ENCODE assay signal across 1 cellular context in the genomic region with DNA sequence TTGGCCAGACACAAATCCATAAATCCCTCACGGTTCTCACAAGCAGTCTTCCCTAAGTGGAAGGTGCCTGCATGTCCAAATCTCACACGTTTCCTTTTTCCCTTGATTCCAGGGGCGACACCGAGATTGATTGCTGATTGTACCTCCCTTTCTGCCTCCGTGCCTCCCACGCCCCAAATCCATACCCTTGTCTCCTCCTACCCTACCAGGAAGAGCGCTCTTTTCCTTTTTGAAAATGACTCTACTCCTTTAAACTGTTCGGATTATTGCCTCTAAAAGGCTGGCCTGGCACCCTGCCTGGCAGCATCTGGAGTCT.
TF ChIP-seq lines count a peak whose summit lies in the region.

No MANE protein-coding gene starts in this region.

TF ChIP-seq in GM23338, 12 proteins besides CTCF, POLR2A, EP300 and RAD21 (continued from another document):
- TF ChIP-seq, protein P1, sequence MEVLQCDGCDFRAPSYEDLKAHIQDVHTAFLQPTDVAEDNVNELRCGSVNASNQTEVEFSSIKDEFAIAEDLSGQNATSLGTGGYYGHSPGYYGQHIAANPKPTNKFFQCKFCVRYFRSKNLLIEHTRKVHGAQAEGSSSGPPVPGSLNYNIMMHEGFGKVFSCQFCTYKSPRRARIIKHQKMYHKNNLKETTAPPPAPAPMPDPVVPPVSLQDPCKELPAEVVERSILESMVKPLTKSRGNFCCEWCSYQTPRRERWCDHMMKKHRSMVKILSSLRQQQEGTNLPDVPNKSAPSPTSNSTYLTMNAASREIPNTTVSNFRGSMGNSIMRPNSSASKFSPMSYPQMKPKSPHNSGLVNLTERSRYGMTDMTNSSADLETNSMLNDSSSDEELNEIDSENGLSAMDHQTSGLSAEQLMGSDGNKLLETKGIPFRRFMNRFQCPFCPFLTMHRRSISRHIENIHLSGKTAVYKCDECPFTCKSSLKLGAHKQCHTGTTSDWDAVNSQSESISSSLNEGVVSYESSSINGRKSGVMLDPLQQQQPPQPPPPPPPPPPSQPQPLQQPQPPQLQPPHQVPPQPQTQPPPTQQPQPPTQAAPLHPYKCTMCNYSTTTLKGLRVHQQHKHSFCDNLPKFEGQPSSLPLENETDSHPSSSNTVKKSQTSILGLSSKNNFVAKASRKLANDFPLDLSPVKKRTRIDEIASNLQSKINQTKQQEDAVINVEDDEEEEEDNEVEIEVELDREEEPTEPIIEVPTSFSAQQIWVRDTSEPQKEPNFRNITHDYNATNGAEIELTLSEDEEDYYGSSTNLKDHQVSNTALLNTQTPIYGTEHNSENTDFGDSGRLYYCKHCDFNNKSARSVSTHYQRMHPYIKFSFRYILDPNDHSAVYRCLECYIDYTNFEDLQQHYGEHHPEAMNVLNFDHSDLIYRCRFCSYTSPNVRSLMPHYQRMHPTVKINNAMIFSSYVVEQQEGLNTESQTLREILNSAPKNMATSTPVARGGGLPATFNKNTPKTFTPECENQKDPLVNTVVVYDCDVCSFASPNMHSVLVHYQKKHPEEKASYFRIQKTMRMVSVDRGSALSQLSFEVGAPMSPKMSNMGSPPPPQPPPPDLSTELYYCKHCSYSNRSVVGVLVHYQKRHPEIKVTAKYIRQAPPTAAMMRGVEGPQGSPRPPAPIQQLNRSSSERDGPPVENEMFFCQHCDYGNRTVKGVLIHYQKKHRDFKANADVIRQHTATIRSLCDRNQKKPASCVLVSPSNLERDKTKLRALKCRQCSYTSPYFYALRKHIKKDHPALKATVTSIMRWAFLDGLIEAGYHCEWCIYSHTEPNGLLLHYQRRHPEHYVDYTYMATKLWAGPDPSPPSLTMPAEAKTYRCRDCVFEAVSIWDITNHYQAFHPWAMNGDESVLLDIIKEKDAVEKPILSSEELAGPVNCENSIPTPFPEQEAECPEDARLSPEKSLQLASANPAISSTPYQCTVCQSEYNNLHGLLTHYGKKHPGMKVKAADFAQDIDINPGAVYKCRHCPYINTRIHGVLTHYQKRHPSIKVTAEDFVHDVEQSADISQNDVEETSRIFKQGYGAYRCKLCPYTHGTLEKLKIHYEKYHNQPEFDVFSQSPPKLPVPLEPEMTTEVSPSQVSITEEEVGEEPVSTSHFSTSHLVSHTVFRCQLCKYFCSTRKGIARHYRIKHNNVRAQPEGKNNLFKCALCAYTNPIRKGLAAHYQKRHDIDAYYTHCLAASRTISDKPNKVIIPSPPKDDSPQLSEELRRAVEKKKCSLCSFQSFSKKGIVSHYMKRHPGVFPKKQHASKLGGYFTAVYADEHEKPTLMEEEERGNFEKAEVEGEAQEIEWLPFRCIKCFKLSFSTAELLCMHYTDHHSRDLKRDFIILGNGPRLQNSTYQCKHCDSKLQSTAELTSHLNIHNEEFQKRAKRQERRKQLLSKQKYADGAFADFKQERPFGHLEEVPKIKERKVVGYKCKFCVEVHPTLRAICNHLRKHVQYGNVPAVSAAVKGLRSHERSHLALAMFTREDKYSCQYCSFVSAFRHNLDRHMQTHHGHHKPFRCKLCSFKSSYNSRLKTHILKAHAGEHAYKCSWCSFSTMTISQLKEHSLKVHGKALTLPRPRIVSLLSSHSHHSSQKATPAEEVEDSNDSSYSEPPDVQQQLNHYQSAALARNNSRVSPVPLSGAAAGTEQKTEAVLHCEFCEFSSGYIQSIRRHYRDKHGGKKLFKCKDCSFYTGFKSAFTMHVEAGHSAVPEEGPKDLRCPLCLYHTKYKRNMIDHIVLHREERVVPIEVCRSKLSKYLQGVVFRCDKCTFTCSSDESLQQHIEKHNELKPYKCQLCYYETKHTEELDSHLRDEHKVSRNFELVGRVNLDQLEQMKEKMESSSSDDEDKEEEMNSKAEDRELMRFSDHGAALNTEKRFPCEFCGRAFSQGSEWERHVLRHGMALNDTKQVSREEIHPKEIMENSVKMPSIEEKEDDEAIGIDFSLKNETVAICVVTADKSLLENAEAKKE (CRISPR knock-in tag; IDR thresholded peaks at IDR 0.05): no peak
